ENCODE assay signal across 1 cellular context in the genomic region with DNA sequence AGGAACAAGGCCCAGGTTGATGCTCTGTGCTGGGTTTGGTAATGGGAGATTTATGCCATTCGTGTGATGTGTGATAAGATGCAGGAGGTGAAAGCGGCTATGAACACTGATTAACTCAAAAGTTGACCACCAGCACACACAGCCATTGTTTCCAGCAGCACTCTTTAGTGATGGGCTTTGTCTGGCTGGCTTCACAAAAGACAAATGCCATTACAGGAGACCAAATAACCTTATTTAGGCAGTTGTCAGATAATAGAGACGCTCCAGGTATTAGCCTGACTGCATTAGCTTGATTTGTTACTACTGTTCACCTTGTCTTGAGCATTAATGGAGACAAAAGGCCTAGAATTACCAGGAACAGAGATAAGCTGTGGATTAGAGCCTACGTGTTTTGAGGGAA.
TF ChIP-seq lines count a peak whose summit lies in the region.

No MANE protein-coding gene starts in this region.

TF ChIP-seq in SK-N-SH, 30 proteins besides CTCF, POLR2A, EP300 and RAD21 (continued from another document):
- TF ChIP-seq, protein P1, sequence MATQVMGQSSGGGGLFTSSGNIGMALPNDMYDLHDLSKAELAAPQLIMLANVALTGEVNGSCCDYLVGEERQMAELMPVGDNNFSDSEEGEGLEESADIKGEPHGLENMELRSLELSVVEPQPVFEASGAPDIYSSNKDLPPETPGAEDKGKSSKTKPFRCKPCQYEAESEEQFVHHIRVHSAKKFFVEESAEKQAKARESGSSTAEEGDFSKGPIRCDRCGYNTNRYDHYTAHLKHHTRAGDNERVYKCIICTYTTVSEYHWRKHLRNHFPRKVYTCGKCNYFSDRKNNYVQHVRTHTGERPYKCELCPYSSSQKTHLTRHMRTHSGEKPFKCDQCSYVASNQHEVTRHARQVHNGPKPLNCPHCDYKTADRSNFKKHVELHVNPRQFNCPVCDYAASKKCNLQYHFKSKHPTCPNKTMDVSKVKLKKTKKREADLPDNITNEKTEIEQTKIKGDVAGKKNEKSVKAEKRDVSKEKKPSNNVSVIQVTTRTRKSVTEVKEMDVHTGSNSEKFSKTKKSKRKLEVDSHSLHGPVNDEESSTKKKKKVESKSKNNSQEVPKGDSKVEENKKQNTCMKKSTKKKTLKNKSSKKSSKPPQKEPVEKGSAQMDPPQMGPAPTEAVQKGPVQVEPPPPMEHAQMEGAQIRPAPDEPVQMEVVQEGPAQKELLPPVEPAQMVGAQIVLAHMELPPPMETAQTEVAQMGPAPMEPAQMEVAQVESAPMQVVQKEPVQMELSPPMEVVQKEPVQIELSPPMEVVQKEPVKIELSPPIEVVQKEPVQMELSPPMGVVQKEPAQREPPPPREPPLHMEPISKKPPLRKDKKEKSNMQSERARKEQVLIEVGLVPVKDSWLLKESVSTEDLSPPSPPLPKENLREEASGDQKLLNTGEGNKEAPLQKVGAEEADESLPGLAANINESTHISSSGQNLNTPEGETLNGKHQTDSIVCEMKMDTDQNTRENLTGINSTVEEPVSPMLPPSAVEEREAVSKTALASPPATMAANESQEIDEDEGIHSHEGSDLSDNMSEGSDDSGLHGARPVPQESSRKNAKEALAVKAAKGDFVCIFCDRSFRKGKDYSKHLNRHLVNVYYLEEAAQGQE (IDR thresholded peaks at IDR 0.05; ENCODE audit: low read depth, low read length) = no peak
- TF ChIP-seq SMC3 (IDR thresholded peaks at IDR 0.05; ENCODE audit: low read depth, low read length) = no peak
- TF ChIP-seq TEAD4 (IDR thresholded peaks at IDR 0.05; ENCODE audit: borderline replicate concordance, insufficient read depth) = no peak
- no peak for TF ChIP-seq FOXJ3 (CRISPR knock-in tag; IDR thresholded peaks at IDR 0.05)
- TF ChIP-seq FOXM1 (IDR thresholded peaks at IDR 0.05; ENCODE audit: low read depth) = no peak
- TF ChIP-seq, protein P2, sequence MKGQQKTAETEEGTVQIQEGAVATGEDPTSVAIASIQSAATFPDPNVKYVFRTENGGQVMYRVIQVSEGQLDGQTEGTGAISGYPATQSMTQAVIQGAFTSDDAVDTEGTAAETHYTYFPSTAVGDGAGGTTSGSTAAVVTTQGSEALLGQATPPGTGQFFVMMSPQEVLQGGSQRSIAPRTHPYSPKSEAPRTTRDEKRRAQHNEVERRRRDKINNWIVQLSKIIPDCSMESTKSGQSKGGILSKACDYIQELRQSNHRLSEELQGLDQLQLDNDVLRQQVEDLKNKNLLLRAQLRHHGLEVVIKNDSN (IDR thresholded peaks at IDR 0.05; ENCODE audit: borderline replicate concordance, low read depth) = no peak
- TF ChIP-seq NFIC (IDR thresholded peaks at IDR 0.05; ENCODE audit: borderline replicate concordance) = no peak
- TF ChIP-seq MXI1 (IDR thresholded peaks at IDR 0.05; ENCODE audit: low read depth, low read length) = no peak
- TF ChIP-seq NRF1 (IDR thresholded peaks at IDR 0.05; ENCODE audit: low read depth, low read length) = no peak
- no peak for TF ChIP-seq TAF1 (IDR thresholded peaks at IDR 0.05; ENCODE audit: borderline replicate concordance, low read depth, low read length)
- TF ChIP-seq RFX5 (IDR thresholded peaks at IDR 0.05; ENCODE audit: low read length) = no peak
- no peak for TF ChIP-seq MEF2A (IDR thresholded peaks at IDR 0.05; ENCODE audit: borderline replicate concordance, low read depth)
- TF ChIP-seq, protein P3, sequence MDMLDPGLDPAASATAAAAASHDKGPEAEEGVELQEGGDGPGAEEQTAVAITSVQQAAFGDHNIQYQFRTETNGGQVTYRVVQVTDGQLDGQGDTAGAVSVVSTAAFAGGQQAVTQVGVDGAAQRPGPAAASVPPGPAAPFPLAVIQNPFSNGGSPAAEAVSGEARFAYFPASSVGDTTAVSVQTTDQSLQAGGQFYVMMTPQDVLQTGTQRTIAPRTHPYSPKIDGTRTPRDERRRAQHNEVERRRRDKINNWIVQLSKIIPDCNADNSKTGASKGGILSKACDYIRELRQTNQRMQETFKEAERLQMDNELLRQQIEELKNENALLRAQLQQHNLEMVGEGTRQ (IDR thresholded peaks at IDR 0.05; ENCODE audit: borderline replicate concordance, low read depth, low read length) = no peak
- TF ChIP-seq, protein P4, sequence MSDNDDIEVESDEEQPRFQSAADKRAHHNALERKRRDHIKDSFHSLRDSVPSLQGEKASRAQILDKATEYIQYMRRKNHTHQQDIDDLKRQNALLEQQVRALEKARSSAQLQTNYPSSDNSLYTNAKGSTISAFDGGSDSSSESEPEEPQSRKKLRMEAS (IDR thresholded peaks at IDR 0.05; ENCODE audit: low read depth) = no peak
- TF ChIP-seq, protein P5, sequence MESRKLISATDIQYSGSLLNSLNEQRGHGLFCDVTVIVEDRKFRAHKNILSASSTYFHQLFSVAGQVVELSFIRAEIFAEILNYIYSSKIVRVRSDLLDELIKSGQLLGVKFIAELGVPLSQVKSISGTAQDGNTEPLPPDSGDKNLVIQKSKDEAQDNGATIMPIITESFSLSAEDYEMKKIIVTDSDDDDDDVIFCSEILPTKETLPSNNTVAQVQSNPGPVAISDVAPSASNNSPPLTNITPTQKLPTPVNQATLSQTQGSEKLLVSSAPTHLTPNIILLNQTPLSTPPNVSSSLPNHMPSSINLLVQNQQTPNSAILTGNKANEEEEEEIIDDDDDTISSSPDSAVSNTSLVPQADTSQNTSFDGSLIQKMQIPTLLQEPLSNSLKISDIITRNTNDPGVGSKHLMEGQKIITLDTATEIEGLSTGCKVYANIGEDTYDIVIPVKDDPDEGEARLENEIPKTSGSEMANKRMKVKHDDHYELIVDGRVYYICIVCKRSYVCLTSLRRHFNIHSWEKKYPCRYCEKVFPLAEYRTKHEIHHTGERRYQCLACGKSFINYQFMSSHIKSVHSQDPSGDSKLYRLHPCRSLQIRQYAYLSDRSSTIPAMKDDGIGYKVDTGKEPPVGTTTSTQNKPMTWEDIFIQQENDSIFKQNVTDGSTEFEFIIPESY (IDR thresholded peaks at IDR 0.05; ENCODE audit: borderline replicate concordance, low read depth) = no peak
- TF ChIP-seq, protein P6, sequence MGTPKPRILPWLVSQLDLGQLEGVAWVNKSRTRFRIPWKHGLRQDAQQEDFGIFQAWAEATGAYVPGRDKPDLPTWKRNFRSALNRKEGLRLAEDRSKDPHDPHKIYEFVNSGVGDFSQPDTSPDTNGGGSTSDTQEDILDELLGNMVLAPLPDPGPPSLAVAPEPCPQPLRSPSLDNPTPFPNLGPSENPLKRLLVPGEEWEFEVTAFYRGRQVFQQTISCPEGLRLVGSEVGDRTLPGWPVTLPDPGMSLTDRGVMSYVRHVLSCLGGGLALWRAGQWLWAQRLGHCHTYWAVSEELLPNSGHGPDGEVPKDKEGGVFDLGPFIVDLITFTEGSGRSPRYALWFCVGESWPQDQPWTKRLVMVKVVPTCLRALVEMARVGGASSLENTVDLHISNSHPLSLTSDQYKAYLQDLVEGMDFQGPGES (IDR thresholded peaks at IDR 0.05; ENCODE audit: low read depth, low read length) = no peak
- TF ChIP-seq TCF12 (IDR thresholded peaks at IDR 0.05) = no peak
